13 cellular contexts compared by ENCODE assay signal in the genomic region with DNA sequence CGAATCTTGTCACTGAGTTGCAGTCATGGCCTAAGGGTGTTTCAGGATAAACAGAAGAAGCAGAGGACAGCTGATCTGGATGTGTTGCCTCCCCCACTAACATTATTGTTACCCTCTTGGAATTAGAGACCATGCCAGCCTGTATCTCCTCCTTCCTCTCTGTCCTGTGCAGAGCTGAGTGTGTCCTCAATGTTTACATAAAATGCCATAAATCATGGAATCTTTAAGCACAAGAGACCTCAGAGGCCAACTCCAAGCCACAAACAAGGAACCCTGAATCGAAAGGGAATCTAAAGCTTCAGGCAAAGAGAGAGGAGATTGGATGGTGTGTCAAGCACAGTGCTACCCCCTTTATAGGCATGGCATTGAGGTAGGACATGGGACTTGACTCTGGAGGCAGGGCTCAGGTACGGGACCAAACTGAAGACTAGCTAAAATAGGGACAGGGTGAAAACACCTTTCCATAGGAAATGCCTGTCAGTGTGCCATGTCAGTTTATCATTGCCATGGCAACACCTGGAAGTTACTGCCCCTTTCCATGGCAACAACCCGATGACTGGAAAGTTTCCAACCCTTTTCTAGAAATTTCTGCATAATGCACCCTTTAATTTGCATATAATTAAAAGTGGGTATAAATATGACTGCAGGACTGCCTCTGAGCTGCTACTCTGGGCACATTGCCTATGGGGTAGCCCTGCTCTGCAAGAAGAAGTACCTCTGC.
"Had no signal": no experiment of that assay in that cellular context is flagged by ENCODE, and none has a peak within 500 bp of the region (broad histone marks: within the 10 kb centered on the region; RNA-seq: fewer than 3 reads in every experiment).

No MANE protein-coding gene starts in this region.

- H3K27ac ChIP-seq: cardiac muscle cell, epithelial cell of prostate, foreskin keratinocyte had no signal

- DNase-seq: activated CD4-positive, alpha-beta T cell treated with anti-CD3 and anti-CD28 coated beads for 36 hours; activated CD4-positive, alpha-beta T cell treated with anti-CD3 and anti-CD28 coated beads, Interleukin-2, amount 50 U/mL, for 48 hours; activated gamma-delta T cell; endodermal cell; foreskin keratinocyte; glutamatergic neuron; nephron progenitor cell; stimulated activated CD8-positive, alpha-beta memory T cell treated with anti-CD3 and anti-CD28 coated beads, Interleukin-4, amount 100 ng/mL, for 48 hours; stimulated activated naive CD4-positive, alpha-beta T cell; T-helper 2 cell had no signal

- ATAC-seq: activated CD4-positive, alpha-beta T cell treated with anti-CD3 and anti-CD28 coated beads for 36 hours; foreskin keratinocyte; left lobe of liver had no signal

- H3K27me3 ChIP-seq: cardiac muscle cell had no signal

- H3K4me3 ChIP-seq: cardiac muscle cell had no signal
